ENCODE assay signal across 21 cellular contexts in the genomic region with DNA sequence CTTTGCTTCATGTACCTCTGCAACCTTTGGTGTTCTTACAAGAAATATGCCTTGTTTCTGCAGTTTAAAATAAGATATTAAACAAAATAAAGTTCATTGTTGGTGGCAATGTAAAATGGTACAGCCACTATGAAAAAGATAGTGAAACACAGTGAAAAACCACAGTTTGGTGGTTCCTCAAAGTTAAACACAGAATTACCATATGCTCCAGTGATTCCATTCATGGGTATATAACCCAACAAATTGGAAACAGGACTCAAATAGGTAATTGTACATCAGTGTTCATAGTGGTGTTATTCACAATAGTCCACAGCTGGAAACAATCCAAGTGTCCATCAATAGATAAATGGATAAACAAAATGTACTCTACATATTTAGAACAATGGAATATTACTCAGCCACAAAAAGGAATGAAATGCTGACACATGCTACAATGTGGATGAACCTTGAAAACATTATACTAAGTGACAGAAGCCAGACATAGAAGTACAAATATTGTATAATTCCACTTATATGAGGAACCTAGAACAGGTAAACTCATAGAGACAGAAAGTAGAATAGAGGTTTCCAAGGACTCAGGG. TPM values are rescaled to one million over a fixed set of nuclear protein-coding genes. Genes with fewer than 3 reads are reported as not detected.
DNase-seq lines count a peak whose midpoint lies in the region; ATAC-seq and TF ChIP-seq lines count a peak whose summit lies in the region.
"Had no signal": no experiment of that assay in that cellular context is flagged by ENCODE, and none has a peak within 500 bp of the region (broad histone marks: within the 10 kb centered on the region; RNA-seq: fewer than 3 reads in every experiment).

No MANE protein-coding gene starts in this region.

- no peaks in the 10 kb centered on the region for H3K9me2 ChIP-seq in SK-N-SH

- H3K4me2 ChIP-seq in SK-N-SH = no peak overlapping the region

- TF ChIP-seq EP300 in SK-N-SH (IDR thresholded peaks at IDR 0.05; ENCODE audit: borderline replicate concordance in 1 of 2, low read depth in 1 of 2, low read length in 1 of 2) = no peak

- no peak overlapping the region for H3K9ac ChIP-seq in SK-N-SH
- H3K9ac ChIP-seq: parathyroid adenoma had no signal

- H3K36me3 Mint-ChIP-seq in brain (no peaks in the 10 kb centered on the region), naive B cell (no peaks in the 10 kb centered on the region), type B pancreatic cell (peaks cover 10% of the 10 kb centered on the region)
- H3K36me3 Mint-ChIP-seq: CD4-positive, CD25-positive, alpha-beta regulatory T cell had no signal

- intact Hi-C loops in upper lobe of right lung (cut with DNase I) = no loop called here

- no peak for ATAC-seq in SK-N-SH treated with all-trans-retinoic acid at 6 μM for 48 hours
- peak; percentile 74 to 78 for ATAC-seq in naive B cell (ENCODE audit: low read depth in 2 of 2)
- no peak for ATAC-seq in upper lobe of right lung
- ATAC-seq: foreskin keratinocyte had no signal

- H3K4me3 Mint-ChIP-seq in brain (no peak overlapping the region), naive B cell (peak overlapping the region in 1 of 8 donors; percentile 35), type B pancreatic cell (no peak overlapping the region)
- H3K4me3 Mint-ChIP-seq: activated CD4-positive, alpha-beta memory T cell treated with anti-CD3 and anti-CD28 coated beads, Interleukin-2, amount 10 ng/mL, durations not matched to agents 7 days and 5 days; activated naive CD4-positive, alpha-beta T cell treated with anti-CD3 and anti-CD28 coated beads for 36 hours; activated T-cell treated with anti-CD3 and anti-CD28 coated beads, Interleukin-2, amount 50 U/mL, for 24 hours; CD4-positive, CD25-positive, alpha-beta regulatory T cell had no signal

- H3K27ac ChIP-seq in SK-N-SH (ENCODE audit: low read depth in 2 of 2, low read length in 1 of 2) (peak overlapping the region; percentile 35 to 73; a peak in 2 of 4 replicates), upper lobe of right lung (no peak overlapping the region)
- H3K27ac ChIP-seq: foreskin keratinocyte, parathyroid adenoma, thoracic aorta had no signal

- POLR2A ChIA-PET in SK-N-SH (lab: Yijun Ruan, JAX) = interaction anchor here (1.9 kb wide), 1 partner anchor 101 kb away, joined by 11 read pairs; a partner anchor contains a TSS

- peaks cover 79% of the 10 kb centered on the region for H3K4me1 Mint-ChIP-seq in brain
- peaks cover 14 to 28% (median 22%) of the 10 kb centered on the region in 3 donors for H3K4me1 Mint-ChIP-seq in naive B cell
- H3K4me1 Mint-ChIP-seq in type B pancreatic cell (ENCODE audit: unreplicated experiment) = peaks cover 52% of the 10 kb centered on the region

- H3K4me1 ChIP-seq in SK-N-SH (ENCODE audit: control insufficient read depth in 1 of 2, insufficient read depth in 2 of 2, low read depth in 1 of 2, low read length in 1 of 2) (peaks cover 28 to 29% of the 10 kb centered on the region in 2 experiments; a peak in 3 of 4 replicates), upper lobe of right lung (peaks cover 44% of the 10 kb centered on the region)
- H3K4me1 ChIP-seq: parathyroid adenoma had no signal

- H3K79me2 ChIP-seq in SK-N-SH (ENCODE audit: insufficient read depth) = peaks cover 82% of the 10 kb centered on the region

- H3F3A ChIP-seq in SK-N-SH (replicated peaks; ENCODE audit: insufficient read depth) = peaks cover 26% of the 10 kb centered on the region

- no peaks in the 10 kb centered on the region for H4K20me1 ChIP-seq in SK-N-SH (ENCODE audit: insufficient read depth)

- H2AFZ ChIP-seq in SK-N-SH (ENCODE audit: low read depth) = no peak overlapping the region
- H2AFZ ChIP-seq: parathyroid adenoma had no signal

- H3K4me3 ChIP-seq in SK-N-SH (ENCODE audit: low read depth in 2 of 2, low read length in 1 of 2) (no peak overlapping the region), upper lobe of right lung (no peak overlapping the region)
- H3K4me3 ChIP-seq: coronary artery, thoracic aorta had no signal

- H3K9me3 ChIP-seq in SK-N-SH = no peaks in the 10 kb centered on the region
- H3K9me3 ChIP-seq in upper lobe of right lung = no peaks in the 10 kb centered on the region
- H3K9me3 ChIP-seq: thoracic aorta had no signal

- TF ChIP-seq RAD21 in SK-N-SH (IDR thresholded peaks at IDR 0.05; ENCODE audit: low read length) = no peak

- peak overlapping the region in 4 of 5 experiments; percentile 64 to 98 (median 96) for H3K27ac Mint-ChIP-seq in brain
- H3K27ac Mint-ChIP-seq in naive B cell = no peak overlapping the region
- peak overlapping the region; percentile 81 for H3K27ac Mint-ChIP-seq in type B pancreatic cell
- H3K27ac Mint-ChIP-seq: activated CD4-positive, alpha-beta memory T cell treated with anti-CD3 and anti-CD28 coated beads, Interleukin-2, amount 10 ng/mL, durations not matched to agents 7 days and 5 days; activated naive CD4-positive, alpha-beta T cell treated with anti-CD3 and anti-CD28 coated beads for 36 hours; activated T-cell treated with anti-CD3 and anti-CD28 coated beads, Interleukin-2, amount 50 U/mL, for 24 hours; CD4-positive, CD25-positive, alpha-beta regulatory T cell had no signal

- DNase-seq in SK-N-SH (no peak), naive B cell (peak; percentile 26), type B pancreatic cell (ENCODE audit: extremely low spot score, unreplicated experiment) (no peak), upper lobe of right lung (no peak), NCI-H187 (lab: John Stamatoyannopoulos, UW) (no peak), DMS114 treated with DMSO at 0.1 percent for 48 hours (lab: John Stamatoyannopoulos, UW; ENCODE audit: unreplicated experiment) (no peak)
- DNase-seq: activated CD4-positive, alpha-beta memory T cell treated with anti-CD3 and anti-CD28 coated beads, Interleukin-2, amount 10 ng/mL, durations not matched to agents 7 days and 5 days; activated naive CD4-positive, alpha-beta T cell treated with anti-CD3 and anti-CD28 coated beads for 36 hours; activated T-cell treated with anti-CD3 and anti-CD28 coated beads, Interleukin-2, amount 50 U/mL, for 24 hours; CD4-positive, CD25-positive, alpha-beta regulatory T cell; DND-41; foreskin keratinocyte; NCI-H2029 treated with DMSO at 0.1 percent for 48 hours; small intestine; stimulated activated CD4-positive, alpha-beta T cell treated with anti-CD3 and anti-CD28 coated beads, Interleukin-4, amount 100 ng/mL, for 24 hours; T-helper 2 cell had no signal

- H3K27me3 ChIP-seq in SK-N-SH (ENCODE audit: insufficient read depth) (no peaks in the 10 kb centered on the region), upper lobe of right lung (no peaks in the 10 kb centered on the region)
- H3K27me3 ChIP-seq: foreskin keratinocyte had no signal

- CTCF ChIA-PET in SK-N-SH (lab: Yijun Ruan, JAX) = interaction anchor here (1.2 to 5.4 kb wide), 9 partner anchors 9 to 91 kb away, joined by 4 to 56 read pairs (median 6); no protein-coding TSS in a partner anchor

- H3K27me3 Mint-ChIP-seq in brain = no peaks in the 10 kb centered on the region
- H3K27me3 Mint-ChIP-seq in naive B cell = peaks cover 33 to 60% (median 33%) of the 10 kb centered on the region in 3 donors
- peaks cover 3% of the 10 kb centered on the region for H3K27me3 Mint-ChIP-seq in type B pancreatic cell
- H3K27me3 Mint-ChIP-seq: activated T-cell treated with anti-CD3 and anti-CD28 coated beads, Interleukin-2, amount 50 U/mL, for 24 hours had no signal

- H3K9me3 Mint-ChIP-seq in brain (no peaks in the 10 kb centered on the region), naive B cell (peaks cover 0 to 4% (median 0%) of the 10 kb centered on the region in 7 donors), type B pancreatic cell (no peaks in the 10 kb centered on the region)
- H3K9me3 Mint-ChIP-seq: activated CD4-positive, alpha-beta memory T cell treated with anti-CD3 and anti-CD28 coated beads, Interleukin-2, amount 10 ng/mL, durations not matched to agents 7 days and 5 days; activated naive CD4-positive, alpha-beta T cell treated with anti-CD3 and anti-CD28 coated beads for 36 hours; activated T-cell treated with anti-CD3 and anti-CD28 coated beads, Interleukin-2, amount 50 U/mL, for 24 hours; CD4-positive, CD25-positive, alpha-beta regulatory T cell had no signal

- no peaks in the 10 kb centered on the region for H3K36me3 ChIP-seq in SK-N-SH (replicated peaks in 1 of 2; ENCODE audit: control insufficient read depth in 1 of 2, insufficient read depth in 2 of 2, low read length in 1 of 2)
- H3K36me3 ChIP-seq in upper lobe of right lung = no peaks in the 10 kb centered on the region
- H3K36me3 ChIP-seq: thoracic aorta had no signal

- no peak for TF ChIP-seq CTCF in SK-N-SH (IDR thresholded peaks at IDR 0.05)
- no peak for TF ChIP-seq CTCF in brain (conservative IDR thresholded peaks at IDR 0.05)
- no peak for TF ChIP-seq CTCF in type B pancreatic cell (conservative IDR thresholded peaks at IDR 0.05)
- no peak for TF ChIP-seq CTCF in upper lobe of right lung (IDR thresholded peaks at IDR 0.05)

TF ChIP-seq in SK-N-SH, 30 proteins besides CTCF, POLR2A, EP300 and RAD21 (continues in another document):
- no peak for TF ChIP-seq GABPA (IDR thresholded peaks at IDR 0.05; ENCODE audit: low read depth)
- TF ChIP-seq SMC3 (IDR thresholded peaks at IDR 0.05; ENCODE audit: low read depth, low read length) = no peak
- no peak for TF ChIP-seq JUND (IDR thresholded peaks at IDR 0.05)
- TF ChIP-seq CHD2 (IDR thresholded peaks at IDR 0.05; ENCODE audit: low read length, partially characterized antibody) = no peak
- no peak for TF ChIP-seq GATA2 (CRISPR knock-in tag; IDR thresholded peaks at IDR 0.05)
- TF ChIP-seq RCOR1 (IDR thresholded peaks at IDR 0.05; ENCODE audit: low read length) = no peak

TF ChIP-seq in SK-N-SH treated with all-trans-retinoic acid at 6 μM for 48 hours, 23 proteins besides CTCF, POLR2A, EP300 and RAD21 (continues in another document):
- no peak for TF ChIP-seq PPARA (CRISPR knock-in tag; IDR thresholded peaks at IDR 0.05; ENCODE audit: borderline replicate concordance)
- TF ChIP-seq ZNF565 (CRISPR knock-in tag; conservative IDR thresholded peaks at IDR 0.05; ENCODE audit: low read depth) = no peak

RNA-seq across cellular contexts. Expression of a gene that starts 49.2 kb away (rescaled TPM):
- polyA plus RNA-seq in SK-N-SH (2012; rRNA removed) (50.3 and 58.9 TPM in 2 replicates), brain (ENCODE audit: insufficient read depth, low read depth, low replicate concordance) (97.8 TPM), naive B cell (ENCODE audit: low read depth in 6 of 6) (not detected)
- polyA plus RNA-seq in SK-N-SH (2012; cell fraction: cytosol; rRNA removed) = 25.4 and 31.6 TPM in 2 replicates
- polyA plus RNA-seq in SK-N-SH (2012; cell fraction: nucleus; rRNA removed) = 207 and 306 TPM in 2 replicates
- total RNA-seq in type B pancreatic cell (ENCODE audit: low replicate concordance) (29.8 and 31.3 TPM in 2 replicates), upper lobe of right lung (41.9 TPM)
- total RNA-seq: CD4-positive, CD25-positive, alpha-beta regulatory T cell had no signal
- polyA plus RNA-seq: CD4-positive, CD25-positive, alpha-beta regulatory T cell had no signal

RNA-seq across cellular contexts. Expression of a gene that starts 56.1 kb away (rescaled TPM):
- polyA plus RNA-seq in SK-N-SH (2012; rRNA removed) (105 and 108 TPM in 2 replicates), brain (ENCODE audit: insufficient read depth, low read depth, low replicate concordance) (58.5 TPM), naive B cell (ENCODE audit: low read depth in 6 of 6) (10 to 100 TPM; 26.3 to 48.7 (median 33.0) TPM)
- polyA plus RNA-seq in SK-N-SH (2012; cell fraction: cytosol; rRNA removed) = 115 and 118 TPM in 2 replicates
- polyA plus RNA-seq in SK-N-SH (2012; cell fraction: nucleus; rRNA removed) = 37.9 and 51.5 TPM in 2 replicates
- total RNA-seq in type B pancreatic cell (ENCODE audit: low replicate concordance) (35.5 and 46.9 TPM in 2 replicates), upper lobe of right lung (36.0 TPM)

Comparison
In these comparisons a context has a peak if more than half of its experiments do, and no peak if none do; other contexts are left out.
1. ATAC-seq: peak in naive B cell (2 of 2); none in SK-N-SH treated with all-trans-retinoic acid at 6 μM for 48 hours (single experiment) and upper lobe of right lung (single experiment).
2. H3K27ac Mint-ChIP-seq: peak in brain (4 of 5) and type B pancreatic cell (single experiment); none in naive B cell (0 of 6).
3. RNA of a gene that starts 49.2 kb away (polyA plus RNA-seq): 97.8 TPM in brain (single experiment) and 25.4 to 306 TPM in SK-N-SH; not detected in naive B cell; every median in the first group is over 10 times any median in the second.